10 cellular contexts compared by ENCODE assay signal in the genomic region with DNA sequence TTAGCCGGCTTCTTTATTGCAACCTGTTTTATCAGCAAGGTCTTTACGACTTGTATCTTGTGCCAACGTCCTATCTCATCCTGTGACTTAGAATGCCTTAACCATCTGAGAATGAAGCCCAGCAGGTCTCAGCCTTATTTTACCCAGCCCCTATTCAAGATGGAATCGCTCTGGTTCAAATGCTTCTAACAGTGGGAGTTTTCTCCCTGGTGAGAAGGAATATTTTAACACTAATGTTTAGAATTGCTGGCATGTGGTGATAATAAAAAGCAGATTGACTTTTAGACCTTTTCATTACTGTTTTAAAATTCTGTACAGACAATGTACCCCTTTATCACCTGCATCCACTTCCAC. TPM values are rescaled to one million over a fixed set of nuclear protein-coding genes. Genes with fewer than 3 reads are reported as not detected.
DNase-seq lines count a peak whose midpoint lies in the region; ATAC-seq and TF ChIP-seq lines count a peak whose summit lies in the region.
"Had no signal": no experiment of that assay in that cellular context is flagged by ENCODE, and none has a peak within 500 bp of the region (broad histone marks: within the 10 kb centered on the region; RNA-seq: fewer than 3 reads in every experiment).

No MANE protein-coding gene starts in this region.

- DNase-seq in left ventricle myocardium inferior: no peak
- no peak for DNase-seq in heart right ventricle
- DNase-seq in activated CD8-positive, alpha-beta T cell treated with anti-CD3 and anti-CD28 coated beads, Interleukin-2, amount 10 ng/mL, durations not matched to agents 7 days and 5 days: no peak
- no peak for DNase-seq in hepatocyte (ENCODE audit: low spot score)
- no peak for DNase-seq in tibial artery
- DNase-seq in HUDEP-2 (lab: John Stamatoyannopoulos, UW; ENCODE audit: unreplicated experiment in 76 of 76): no peak
- DNase-seq in DMS 273 (lab: John Stamatoyannopoulos, UW; ENCODE audit: unreplicated experiment): no peak
- DNase-seq: NCI-H1694 treated with DMSO at 0.1 percent for 48 hours had no signal

- H3K9me3 Mint-ChIP-seq in activated CD8-positive, alpha-beta T cell treated with anti-CD3 and anti-CD28 coated beads, Interleukin-2, amount 10 ng/mL, durations not matched to agents 7 days and 5 days (ENCODE audit: insufficient read depth): peaks cover 6% of the 10 kb centered on the region

- H3K36me3 ChIP-seq in left ventricle myocardium inferior (no peaks in the 10 kb centered on the region), heart right ventricle (no peaks in the 10 kb centered on the region), hepatocyte (replicated peaks; ENCODE audit: insufficient read depth, low read depth) (no peaks in the 10 kb centered on the region), tibial artery (no peaks in the 10 kb centered on the region)

- H3K4me1 ChIP-seq in left ventricle myocardium inferior (peaks cover 41% of the 10 kb centered on the region), heart right ventricle (peaks cover 0 to 23% (median 12%) of the 10 kb centered on the region in 9 donors), hepatocyte (ENCODE audit: insufficient read depth) (peaks cover 3% of the 10 kb centered on the region), tibial artery (peaks cover 0 to 89% (median 39%) of the 10 kb centered on the region in 4 donors)

- H3K9me3 ChIP-seq in left ventricle myocardium inferior (replicated peaks) (no peaks in the 10 kb centered on the region), heart right ventricle (peaks cover 0 to 7% (median 0%) of the 10 kb centered on the region in 11 donors), hepatocyte (ENCODE audit: low read depth) (no peaks in the 10 kb centered on the region), tibial artery (no peaks in the 10 kb centered on the region)

- intact Hi-C loops in left ventricle myocardium inferior (cut with micrococcal nuclease): no loop called here
- intact Hi-C loops in heart right ventricle (cut with DNase I): loop anchor here in 6 of 10 donors (2.0 to 10.0 kb wide), 8 partner anchors 51 to 523 kb away; partner anchors contain the start of gene OSER1 (in 2 of the 6)
- intact Hi-C loops in tibial artery (cut with DNase I; ENCODE audit: low total_unique reads): loop anchor here (10.0 kb wide), 1 partner anchor 131 kb away; no protein-coding TSS in a partner anchor

- H3K27me3 Mint-ChIP-seq in activated CD8-positive, alpha-beta T cell treated with anti-CD3 and anti-CD28 coated beads, Interleukin-2, amount 10 ng/mL, durations not matched to agents 7 days and 5 days (ENCODE audit: low read depth): no peaks in the 10 kb centered on the region

- H3K4me3 ChIP-seq in left ventricle myocardium inferior: no peak overlapping the region
- H3K4me3 ChIP-seq in heart right ventricle: no peak overlapping the region
- H3K4me3 ChIP-seq in hepatocyte: no peak overlapping the region
- no peak overlapping the region for H3K4me3 ChIP-seq in tibial artery

- H3K36me3 Mint-ChIP-seq in activated CD8-positive, alpha-beta T cell treated with anti-CD3 and anti-CD28 coated beads, Interleukin-2, amount 10 ng/mL, durations not matched to agents 7 days and 5 days (ENCODE audit: low read depth): peaks cover 2% of the 10 kb centered on the region

- H3K79me2 ChIP-seq in hepatocyte: no peaks in the 10 kb centered on the region

- H4K20me1 ChIP-seq in hepatocyte (ENCODE audit: insufficient read depth, poor library complexity, severe bottlenecking): no peaks in the 10 kb centered on the region

- peak overlapping the region; percentile 60 for H3K27ac ChIP-seq in left ventricle myocardium inferior (replicated peaks)
- H3K27ac ChIP-seq in heart right ventricle: peak overlapping the region in 4 of 10 donors; percentile 37 to 53 (median 44)
- H3K27ac ChIP-seq in hepatocyte: peak overlapping the region; percentile 17
- H3K27ac ChIP-seq in tibial artery: peak overlapping the region; percentile 87 to 92

- peak overlapping the region; percentile 62 for H3K4me3 Mint-ChIP-seq in activated CD8-positive, alpha-beta T cell treated with anti-CD3 and anti-CD28 coated beads, Interleukin-2, amount 10 ng/mL, durations not matched to agents 7 days and 5 days
- H3K4me3 Mint-ChIP-seq: activated CD4-positive, alpha-beta memory T cell treated with anti-CD3 and anti-CD28 coated beads, Interleukin-2, amount 10 ng/mL, durations not matched to agents 7 days and 5 days had no signal

- H3K27me3 ChIP-seq in left ventricle myocardium inferior (ENCODE audit: low read depth): no peaks in the 10 kb centered on the region
- H3K27me3 ChIP-seq in heart right ventricle: no peaks in the 10 kb centered on the region
- no peaks in the 10 kb centered on the region for H3K27me3 ChIP-seq in hepatocyte
- no peaks in the 10 kb centered on the region for H3K27me3 ChIP-seq in tibial artery

- H3K27ac Mint-ChIP-seq in activated CD8-positive, alpha-beta T cell treated with anti-CD3 and anti-CD28 coated beads, Interleukin-2, amount 10 ng/mL, durations not matched to agents 7 days and 5 days: peak overlapping the region; percentile 80

- TF ChIP-seq CTCF in left ventricle myocardium inferior (IDR thresholded peaks at IDR 0.05; ENCODE audit: borderline replicate concordance) (no peak), heart right ventricle (IDR thresholded peaks at IDR 0.05) (no peak), hepatocyte (IDR thresholded peaks at IDR 0.05; ENCODE audit: poor library complexity) (no peak), tibial artery (IDR thresholded peaks at IDR 0.05) (no peak)

- no peak overlapping the region for H3K4me2 ChIP-seq in hepatocyte

- ATAC-seq in heart right ventricle (no peak), GM21529 (IDR thresholded peaks at IDR 0.05; ENCODE audit: unreplicated experiment) (no peak)
- ATAC-seq in activated CD8-positive, alpha-beta T cell treated with anti-CD3 and anti-CD28 coated beads, Interleukin-2, amount 10 ng/mL, durations not matched to agents 7 days and 5 days: no peak

- 86 to 93% methylated on average over 4 of the region's 4 CpGs for WGBS in heart right ventricle, 2 donors
- WGBS in hepatocyte (ENCODE audit: low lambda C conversion rate, missing lambda C conversion rate): 88% methylated on average over 4 of the region's 4 CpGs

- H2AFZ ChIP-seq in hepatocyte: peak overlapping the region; percentile 8

- CTCF ChIA-PET in activated CD8-positive, alpha-beta T cell treated with anti-CD3 and anti-CD28 coated beads, Interleukin-2, amount 10 ng/mL, durations not matched to agents 7 days and 5 days (lab: Charles Lee): no interaction called here

- peaks cover 22% of the 10 kb centered on the region for H3K4me1 Mint-ChIP-seq in activated CD8-positive, alpha-beta T cell treated with anti-CD3 and anti-CD28 coated beads, Interleukin-2, amount 10 ng/mL, durations not matched to agents 7 days and 5 days (ENCODE audit: low read depth)

- no peaks in the 10 kb centered on the region for H3K9me2 ChIP-seq in hepatocyte (replicated peaks; ENCODE audit: insufficient read depth)

- POLR2A ChIA-PET in activated CD8-positive, alpha-beta T cell treated with anti-CD3 and anti-CD28 coated beads, Interleukin-2, amount 10 ng/mL, durations not matched to agents 7 days and 5 days (lab: Charles Lee): no interaction called here

RNA-seq across cellular contexts. Expression of gene KCNK15, which starts 9.9 kb away (rescaled TPM):
- total RNA-seq in left ventricle myocardium inferior (0.33 TPM), heart right ventricle (under 1 TPM; 0.13 to 0.82 (median 0.38) TPM), hepatocyte (0.92 and 1.7 TPM in 2 replicates)
- polyA plus RNA-seq in heart right ventricle (under 1 TPM; 0.22 to 0.54 TPM), hepatocyte (3.1 and 4.3 TPM in 2 replicates)
- not detected for total RNA-seq in activated CD8-positive, alpha-beta T cell treated with anti-CD3 and anti-CD28 coated beads, Interleukin-2, amount 10 ng/mL, durations not matched to agents 7 days and 5 days
- total RNA-seq: activated CD4-positive, alpha-beta memory T cell treated with anti-CD3 and anti-CD28 coated beads, Interleukin-2, amount 10 ng/mL, durations not matched to agents 7 days and 5 days had no signal

RNA-seq across cellular contexts. Expression of gene CCN5, which starts 20.6 kb away (rescaled TPM):
- total RNA-seq in left ventricle myocardium inferior (37.0 TPM), heart right ventricle (10 to 100 TPM in 7 of 10 donors, 1 to 10 TPM in 3; 4.3 to 47.6 (median 14.4) TPM), hepatocyte (0.12 and 0.53 TPM in 2 replicates)
- polyA plus RNA-seq in heart right ventricle (10 to 100 TPM; 14.1 to 87.2 TPM), hepatocyte (0.82 TPM in 1 of 2 replicates, not detected in the other)
- not detected for total RNA-seq in activated CD8-positive, alpha-beta T cell treated with anti-CD3 and anti-CD28 coated beads, Interleukin-2, amount 10 ng/mL, durations not matched to agents 7 days and 5 days
- total RNA-seq: activated CD4-positive, alpha-beta memory T cell treated with anti-CD3 and anti-CD28 coated beads, Interleukin-2, amount 10 ng/mL, durations not matched to agents 7 days and 5 days had no signal
